In genomic region chrX:115940348-115940747, GRCh38 we compare ENCODE assay signal across 1 cellular context.
TF ChIP-seq lines count a peak whose summit lies in the region.

No MANE protein-coding gene starts in this region.

TF ChIP-seq in GM23338, 12 proteins besides CTCF, POLR2A, EP300 and RAD21 (continued from another document):
- TF ChIP-seq, protein P1, sequence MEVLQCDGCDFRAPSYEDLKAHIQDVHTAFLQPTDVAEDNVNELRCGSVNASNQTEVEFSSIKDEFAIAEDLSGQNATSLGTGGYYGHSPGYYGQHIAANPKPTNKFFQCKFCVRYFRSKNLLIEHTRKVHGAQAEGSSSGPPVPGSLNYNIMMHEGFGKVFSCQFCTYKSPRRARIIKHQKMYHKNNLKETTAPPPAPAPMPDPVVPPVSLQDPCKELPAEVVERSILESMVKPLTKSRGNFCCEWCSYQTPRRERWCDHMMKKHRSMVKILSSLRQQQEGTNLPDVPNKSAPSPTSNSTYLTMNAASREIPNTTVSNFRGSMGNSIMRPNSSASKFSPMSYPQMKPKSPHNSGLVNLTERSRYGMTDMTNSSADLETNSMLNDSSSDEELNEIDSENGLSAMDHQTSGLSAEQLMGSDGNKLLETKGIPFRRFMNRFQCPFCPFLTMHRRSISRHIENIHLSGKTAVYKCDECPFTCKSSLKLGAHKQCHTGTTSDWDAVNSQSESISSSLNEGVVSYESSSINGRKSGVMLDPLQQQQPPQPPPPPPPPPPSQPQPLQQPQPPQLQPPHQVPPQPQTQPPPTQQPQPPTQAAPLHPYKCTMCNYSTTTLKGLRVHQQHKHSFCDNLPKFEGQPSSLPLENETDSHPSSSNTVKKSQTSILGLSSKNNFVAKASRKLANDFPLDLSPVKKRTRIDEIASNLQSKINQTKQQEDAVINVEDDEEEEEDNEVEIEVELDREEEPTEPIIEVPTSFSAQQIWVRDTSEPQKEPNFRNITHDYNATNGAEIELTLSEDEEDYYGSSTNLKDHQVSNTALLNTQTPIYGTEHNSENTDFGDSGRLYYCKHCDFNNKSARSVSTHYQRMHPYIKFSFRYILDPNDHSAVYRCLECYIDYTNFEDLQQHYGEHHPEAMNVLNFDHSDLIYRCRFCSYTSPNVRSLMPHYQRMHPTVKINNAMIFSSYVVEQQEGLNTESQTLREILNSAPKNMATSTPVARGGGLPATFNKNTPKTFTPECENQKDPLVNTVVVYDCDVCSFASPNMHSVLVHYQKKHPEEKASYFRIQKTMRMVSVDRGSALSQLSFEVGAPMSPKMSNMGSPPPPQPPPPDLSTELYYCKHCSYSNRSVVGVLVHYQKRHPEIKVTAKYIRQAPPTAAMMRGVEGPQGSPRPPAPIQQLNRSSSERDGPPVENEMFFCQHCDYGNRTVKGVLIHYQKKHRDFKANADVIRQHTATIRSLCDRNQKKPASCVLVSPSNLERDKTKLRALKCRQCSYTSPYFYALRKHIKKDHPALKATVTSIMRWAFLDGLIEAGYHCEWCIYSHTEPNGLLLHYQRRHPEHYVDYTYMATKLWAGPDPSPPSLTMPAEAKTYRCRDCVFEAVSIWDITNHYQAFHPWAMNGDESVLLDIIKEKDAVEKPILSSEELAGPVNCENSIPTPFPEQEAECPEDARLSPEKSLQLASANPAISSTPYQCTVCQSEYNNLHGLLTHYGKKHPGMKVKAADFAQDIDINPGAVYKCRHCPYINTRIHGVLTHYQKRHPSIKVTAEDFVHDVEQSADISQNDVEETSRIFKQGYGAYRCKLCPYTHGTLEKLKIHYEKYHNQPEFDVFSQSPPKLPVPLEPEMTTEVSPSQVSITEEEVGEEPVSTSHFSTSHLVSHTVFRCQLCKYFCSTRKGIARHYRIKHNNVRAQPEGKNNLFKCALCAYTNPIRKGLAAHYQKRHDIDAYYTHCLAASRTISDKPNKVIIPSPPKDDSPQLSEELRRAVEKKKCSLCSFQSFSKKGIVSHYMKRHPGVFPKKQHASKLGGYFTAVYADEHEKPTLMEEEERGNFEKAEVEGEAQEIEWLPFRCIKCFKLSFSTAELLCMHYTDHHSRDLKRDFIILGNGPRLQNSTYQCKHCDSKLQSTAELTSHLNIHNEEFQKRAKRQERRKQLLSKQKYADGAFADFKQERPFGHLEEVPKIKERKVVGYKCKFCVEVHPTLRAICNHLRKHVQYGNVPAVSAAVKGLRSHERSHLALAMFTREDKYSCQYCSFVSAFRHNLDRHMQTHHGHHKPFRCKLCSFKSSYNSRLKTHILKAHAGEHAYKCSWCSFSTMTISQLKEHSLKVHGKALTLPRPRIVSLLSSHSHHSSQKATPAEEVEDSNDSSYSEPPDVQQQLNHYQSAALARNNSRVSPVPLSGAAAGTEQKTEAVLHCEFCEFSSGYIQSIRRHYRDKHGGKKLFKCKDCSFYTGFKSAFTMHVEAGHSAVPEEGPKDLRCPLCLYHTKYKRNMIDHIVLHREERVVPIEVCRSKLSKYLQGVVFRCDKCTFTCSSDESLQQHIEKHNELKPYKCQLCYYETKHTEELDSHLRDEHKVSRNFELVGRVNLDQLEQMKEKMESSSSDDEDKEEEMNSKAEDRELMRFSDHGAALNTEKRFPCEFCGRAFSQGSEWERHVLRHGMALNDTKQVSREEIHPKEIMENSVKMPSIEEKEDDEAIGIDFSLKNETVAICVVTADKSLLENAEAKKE (CRISPR knock-in tag; IDR thresholded peaks at IDR 0.05), result no peak
- TF ChIP-seq EZH2phosphoT487 (IDR thresholded peaks at IDR 0.05; ENCODE audit: unreplicated experiment), result no peak
- TF ChIP-seq ZNF114 (CRISPR knock-in tag; IDR thresholded peaks at IDR 0.05), result no peak
- TF ChIP-seq STAT1 (IDR thresholded peaks at IDR 0.05; ENCODE audit: unreplicated experiment), result no peak
- TF ChIP-seq CREB1 (CRISPR knock-in tag; IDR thresholded peaks at IDR 0.05; ENCODE audit: low read depth), result no peak
